ENCODE assay signal across 13 cellular contexts in genomic region chr12:113183030-113183589, GRCh38. TPM values are rescaled to one million over a fixed set of nuclear protein-coding genes. Genes with fewer than 3 reads are reported as not detected.
DNase-seq lines count a peak whose midpoint lies in the region; ATAC-seq and TF ChIP-seq lines count a peak whose summit lies in the region.
"Had no signal": no experiment of that assay in that cellular context is flagged by ENCODE, and none has a peak within 500 bp of the region (broad histone marks: within the 10 kb centered on the region; RNA-seq: fewer than 3 reads in every experiment).

No MANE protein-coding gene starts in this region.

- H3K4me1 Mint-ChIP-seq in activated CD4-positive, alpha-beta T cell treated with anti-CD3 and anti-CD28 coated beads, Interleukin-2, amount 10 ng/mL, durations not matched to agents 7 days and 5 days, result peaks cover 34% of the 10 kb centered on the region
- H3K4me1 Mint-ChIP-seq in nephron, result peaks cover 12% of the 10 kb centered on the region

- no peak for ATAC-seq in GM21515 (IDR thresholded peaks at IDR 0.05; ENCODE audit: unreplicated experiment)
- ATAC-seq: psoas muscle had no signal

- H3K4me3 ChIP-seq in SU-DHL-6 (ENCODE audit: insufficient read depth, low read length, poor library complexity, severe bottlenecking), result no peak overlapping the region
- H3K4me3 ChIP-seq: lung had no signal

- peaks cover 36% of the 10 kb centered on the region for H3K36me3 Mint-ChIP-seq in activated CD4-positive, alpha-beta T cell treated with anti-CD3 and anti-CD28 coated beads, Interleukin-2, amount 10 ng/mL, durations not matched to agents 7 days and 5 days (ENCODE audit: low read depth)
- H3K36me3 Mint-ChIP-seq in nephron (ENCODE audit: low read depth), result peaks cover 46% of the 10 kb centered on the region

- H3K9ac ChIP-seq in SU-DHL-6 (ENCODE audit: low read length), result peak overlapping the region; percentile 81; the same call in 1 of the 2 replicates

- DNase-seq in activated CD4-positive, alpha-beta T cell treated with anti-CD3 and anti-CD28 coated beads, Interleukin-2, amount 10 ng/mL, durations not matched to agents 7 days and 5 days, result no peak
- no peak for DNase-seq in activated CD4-positive, alpha-beta T cell treated with anti-CD3 and anti-CD28 coated beads for 4 hours
- no peak for DNase-seq in UCSD-AML1 (lab: John Stamatoyannopoulos, UW; ENCODE audit: unreplicated experiment)
- DNase-seq: ACHN; EL; NCI-H2081; psoas muscle; stimulated activated CD4-positive, alpha-beta T cell treated with anti-CD3 and anti-CD28 coated beads, Interleukin-2, amount 100 ng/mL, for 24 hours had no signal

- peak overlapping the region; percentile 97 for H3K4me3 Mint-ChIP-seq in activated CD4-positive, alpha-beta T cell treated with anti-CD3 and anti-CD28 coated beads, Interleukin-2, amount 10 ng/mL, durations not matched to agents 7 days and 5 days
- H3K4me3 Mint-ChIP-seq in nephron, result peak overlapping the region; percentile 42 to 95 (median 58)

- peak overlapping the region; percentile 91 for H3K4me2 ChIP-seq in SU-DHL-6 (ENCODE audit: low read depth, low read length, poor library complexity, severe bottlenecking)

- H3K9me3 ChIP-seq in SU-DHL-6 (ENCODE audit: insufficient read depth, low read length), result no peaks in the 10 kb centered on the region
- H3K9me3 ChIP-seq: psoas muscle had no signal

- peaks cover 67% of the 10 kb centered on the region for H3K79me2 ChIP-seq in SU-DHL-6 (ENCODE audit: insufficient read depth, low read length)

- H3K27ac ChIP-seq in SU-DHL-6 (ENCODE audit: low read depth, low read length), result no peak overlapping the region
- H3K27ac ChIP-seq: psoas muscle had no signal

- POLR2A ChIA-PET in activated CD4-positive, alpha-beta T cell treated with anti-CD3 and anti-CD28 coated beads, Interleukin-2, amount 10 ng/mL, durations not matched to agents 7 days and 5 days (lab: Charles Lee), result no interaction called here

- no peaks in the 10 kb centered on the region for H3K27me3 ChIP-seq in SU-DHL-6 (ENCODE audit: low read length)

- peak overlapping the region; percentile 76 for H3K27ac Mint-ChIP-seq in activated CD4-positive, alpha-beta T cell treated with anti-CD3 and anti-CD28 coated beads, Interleukin-2, amount 10 ng/mL, durations not matched to agents 7 days and 5 days
- H3K27ac Mint-ChIP-seq in nephron, result no peak overlapping the region

- no peak overlapping the region for H2AFZ ChIP-seq in SU-DHL-6 (ENCODE audit: low read depth, low read length, severe bottlenecking)

- H3F3A ChIP-seq in SU-DHL-6 (ENCODE audit: insufficient read depth), result peaks cover 16% of the 10 kb centered on the region

- no peaks in the 10 kb centered on the region for H3K27me3 Mint-ChIP-seq in activated CD4-positive, alpha-beta T cell treated with anti-CD3 and anti-CD28 coated beads, Interleukin-2, amount 10 ng/mL, durations not matched to agents 7 days and 5 days
- H3K27me3 Mint-ChIP-seq in nephron (ENCODE audit: low read depth), result no peaks in the 10 kb centered on the region

- CTCF ChIA-PET in activated CD4-positive, alpha-beta T cell treated with anti-CD3 and anti-CD28 coated beads, Interleukin-2, amount 10 ng/mL, durations not matched to agents 7 days and 5 days (lab: Charles Lee), result interaction anchor here (0.6 kb wide), 1 partner anchor 8 kb away, joined by 3 read pairs; no protein-coding TSS in a partner anchor

- peaks cover 9% of the 10 kb centered on the region for H3K36me3 ChIP-seq in SU-DHL-6 (ENCODE audit: low read length)

- no peaks in the 10 kb centered on the region for H3K9me2 ChIP-seq in SU-DHL-6 (replicated peaks; ENCODE audit: insufficient read depth, low read length)

- no peaks in the 10 kb centered on the region for H4K20me1 ChIP-seq in SU-DHL-6 (ENCODE audit: low read depth, low read length)

- TF ChIP-seq CTCF in SU-DHL-6 (IDR thresholded peaks at IDR 0.05; ENCODE audit: insufficient read depth, low read length, poor library complexity, severe bottlenecking) (no peak), nephron (IDR thresholded peaks at IDR 0.05; ENCODE audit: unreplicated experiment in 3 of 3) (no peak)

- H3K9me3 Mint-ChIP-seq in activated CD4-positive, alpha-beta T cell treated with anti-CD3 and anti-CD28 coated beads, Interleukin-2, amount 10 ng/mL, durations not matched to agents 7 days and 5 days, result no peaks in the 10 kb centered on the region
- H3K9me3 Mint-ChIP-seq in nephron, result no peaks in the 10 kb centered on the region

RNA-seq across cellular contexts. Expression of gene DDX54, which starts 2.2 kb away (rescaled TPM):
- 10 to 100 TPM; 65.6 to 72.0 TPM for total RNA-seq in activated CD4-positive, alpha-beta T cell treated with anti-CD3 and anti-CD28 coated beads, Interleukin-2, amount 10 ng/mL, durations not matched to agents 7 days and 5 days

RNA-seq across cellular contexts. Expression of gene RITA1, which starts 2.4 kb away (rescaled TPM):
- total RNA-seq in activated CD4-positive, alpha-beta T cell treated with anti-CD3 and anti-CD28 coated beads, Interleukin-2, amount 10 ng/mL, durations not matched to agents 7 days and 5 days, result 10 to 100 TPM; 17.0 to 18.0 TPM

RNA-seq across cellular contexts. Expression of gene CFAP73, which starts 33.6 kb away (rescaled TPM):
- total RNA-seq in activated CD4-positive, alpha-beta T cell treated with anti-CD3 and anti-CD28 coated beads, Interleukin-2, amount 10 ng/mL, durations not matched to agents 7 days and 5 days, result under 1 TPM; 0.37 to 0.42 TPM
- total RNA-seq: LHCN-M2, psoas muscle had no signal

RNA-seq across cellular contexts. Expression of gene TPCN1, which starts 38.2 kb away (rescaled TPM):
- total RNA-seq in activated CD4-positive, alpha-beta T cell treated with anti-CD3 and anti-CD28 coated beads, Interleukin-2, amount 10 ng/mL, durations not matched to agents 7 days and 5 days, result 10 to 100 TPM; 18.6 to 20.9 TPM

RNA-seq across cellular contexts. Expression of gene RASAL1, which starts 47.5 kb away (rescaled TPM):
- total RNA-seq in activated CD4-positive, alpha-beta T cell treated with anti-CD3 and anti-CD28 coated beads, Interleukin-2, amount 10 ng/mL, durations not matched to agents 7 days and 5 days, result under 1 TPM; 0.20 to 0.40 TPM
- total RNA-seq: LHCN-M2 had no signal
